19 cellular contexts compared by ENCODE assay signal in the genomic region with DNA sequence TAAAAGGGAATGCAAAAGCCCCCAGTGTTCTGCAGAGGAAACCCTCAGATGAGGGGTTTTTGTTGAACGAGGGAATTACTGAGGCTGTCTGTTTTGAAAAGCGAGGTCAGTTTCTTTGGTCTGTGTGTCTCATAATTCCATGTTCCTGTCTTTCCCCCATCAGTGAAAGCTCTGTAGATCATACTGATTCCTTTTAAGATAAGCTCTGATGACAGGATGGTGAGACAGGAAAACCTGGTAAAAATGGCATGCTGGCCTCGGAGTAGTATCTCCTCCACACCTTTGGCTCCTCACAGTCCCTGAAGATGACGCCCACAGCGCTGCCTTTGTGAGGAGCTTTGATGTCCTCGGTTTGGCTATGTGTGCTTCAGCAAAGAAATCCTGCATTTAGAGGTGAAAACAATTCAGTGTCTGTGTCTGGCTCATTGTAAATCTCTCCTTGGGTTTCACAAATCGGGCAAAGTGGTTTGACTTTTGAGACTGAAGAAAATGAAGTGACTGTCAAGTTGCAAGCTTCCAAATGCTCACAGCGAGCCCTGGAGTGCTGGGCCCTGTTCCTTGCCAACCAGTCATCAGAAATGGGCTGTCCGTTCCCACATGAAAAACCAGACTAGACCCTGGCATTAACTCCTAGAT.
"Had no signal": no experiment of that assay in that cellular context is flagged by ENCODE, and none has a peak within 500 bp of the region (broad histone marks: within the 10 kb centered on the region; RNA-seq: fewer than 3 reads in every experiment).

No MANE protein-coding gene starts in this region.

- H3K4me3 ChIP-seq: left ventricle myocardium inferior, lung, sigmoid colon, skin epidermis, stomach, thoracic aorta, transverse colon had no signal

- DNase-seq: dermis blood vessel endothelial cell; erythroblast; foreskin keratinocyte; kidney; left cardiac atrium; left ventricle myocardium inferior; mesenchymal stem cell; naive thymus-derived CD4-positive, alpha-beta T cell; posterior cingulate gyrus; sigmoid colon; stimulated activated CD4-positive, alpha-beta T cell treated with anti-CD3 and anti-CD28 coated beads, Interleukin-2, amount 100 ng/mL, for 24 hours; stimulated activated CD4-positive, alpha-beta T cell treated with anti-CD3 and anti-CD28 coated beads, Interleukin-4, amount 100 ng/mL, for 4 hours; stimulated activated naive B cell treated with anti-CD40 and anti-IgM and Interleukin-4, amounts not matched to agents 10 μg/mL and 1 μg/mL and 100 μg/mL, for 72 hours; stomach; transverse colon had no signal

- H3K36me3 ChIP-seq: left ventricle myocardium inferior, neutrophil, sigmoid colon, stomach, thoracic aorta, transverse colon had no signal

- H3K4me1 ChIP-seq: foreskin keratinocyte, left ventricle myocardium inferior, sigmoid colon, stomach, transverse colon had no signal

- H3K27me3 ChIP-seq: foreskin keratinocyte, neutrophil, sigmoid colon, stomach, transverse colon had no signal

- H3K9me3 ChIP-seq: neutrophil, transverse colon had no signal

- H3K27ac ChIP-seq: foreskin keratinocyte, left ventricle myocardium inferior, neutrophil, sigmoid colon, skin epidermis, stomach, thoracic aorta, transverse colon had no signal

- ATAC-seq: foreskin keratinocyte; left cardiac atrium; naive thymus-derived CD4-positive, alpha-beta T cell; stimulated activated naive B cell treated with anti-CD40 and anti-IgM and Interleukin-4, amounts not matched to agents 10 μg/mL and 1 μg/mL and 100 μg/mL, for 72 hours had no signal
